In the genomic region with DNA sequence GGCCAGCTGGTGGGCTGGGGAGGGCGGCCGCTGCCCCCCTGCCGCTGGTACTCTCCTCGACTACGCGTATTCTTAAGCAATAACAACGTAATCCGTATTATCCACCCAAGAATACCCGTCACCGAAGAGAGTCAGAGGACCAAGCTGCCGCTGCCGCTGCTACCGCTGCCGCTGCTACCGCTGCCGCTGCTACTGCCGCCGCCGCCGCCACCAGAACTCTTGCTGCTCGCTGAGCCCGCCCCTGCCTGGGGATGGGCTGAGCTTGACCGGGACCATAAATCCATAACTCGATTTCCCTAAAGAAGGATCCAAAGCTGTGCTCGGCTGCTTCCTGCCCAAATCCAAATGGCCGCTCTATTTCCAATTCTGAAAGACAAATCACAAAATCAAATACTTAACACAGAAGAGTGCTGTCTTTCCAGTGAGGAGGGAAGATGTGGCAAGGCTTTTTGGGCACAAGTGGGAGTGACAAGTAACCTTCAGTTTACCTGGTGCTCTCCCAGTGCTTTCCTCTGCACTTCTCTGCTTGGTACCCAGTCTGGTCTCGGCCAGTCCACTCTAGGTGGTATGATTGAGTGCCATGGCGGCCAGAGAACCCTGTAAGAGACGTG, we compare ENCODE assay signal across 8 cellular contexts.
DNase-seq lines count a peak whose midpoint lies in the region; ATAC-seq, FAIRE-seq and TF ChIP-seq lines count a peak whose summit lies in the region.

No MANE protein-coding gene starts in this region.

- WGBS in trophoblast cell (ENCODE audit: extremely low coverage, insufficient coverage, insufficient read length) = no CpG with 5 or more reads among the region's 29 CpGs

- peak overlapping the region; percentile 87 for H2AFZ ChIP-seq in trophoblast cell (ENCODE audit: insufficient read depth, low read length, poor library complexity)

- H3K4ac ChIP-seq in trophoblast cell (ENCODE audit: low read depth, low read length) = no peak overlapping the region

- TF ChIP-seq POLR2A in GM12891 (IDR thresholded peaks at IDR 0.05; ENCODE audit: low read depth, low read length) = no peak

- H3K4me3 ChIP-seq in fibroblast of mammary gland (ENCODE audit: control insufficient read depth, low read depth, low read length) (peak overlapping the region; percentile 62), trophoblast cell (ENCODE audit: low read depth, low read length) (peak overlapping the region; percentile 58)

- no peak overlapping the region for H4K91ac ChIP-seq in trophoblast cell (ENCODE audit: low read depth, low read length)

- TF ChIP-seq CTCF in WTC11 (IDR thresholded peaks at IDR 0.05) (no peak), fibroblast of mammary gland (conservative IDR thresholded peaks at IDR 0.05; ENCODE audit: control insufficient read depth, insufficient read depth, low read depth, low read length) (no peak)

- peak overlapping the region; percentile 69 for H3K4me3 Mint-ChIP-seq in WTC11

- no peak overlapping the region for H2BK5ac ChIP-seq in trophoblast cell (ENCODE audit: low read depth, low read length, poor library complexity)

- H3K9me3 ChIP-seq in trophoblast cell (ENCODE audit: insufficient read depth, low read depth, low read length) = peaks cover 2% of the 10 kb centered on the region

- no peak overlapping the region for H3K18ac ChIP-seq in trophoblast cell (ENCODE audit: low read length)

- no peak overlapping the region for H3K27ac Mint-ChIP-seq in WTC11

- peak; percentile 61 for DNase-seq in activated CD8-positive, alpha-beta memory T cell treated with anti-CD3 and anti-CD28 coated beads for 24 hours
- DNase-seq in activated CD8-positive, alpha-beta memory T cell treated with anti-CD3 and anti-CD28 coated beads, Interleukin-2, amount 50 U/mL, for 4 hours = no peak
- DNase-seq in WTC11 (ENCODE audit: low spot score) = peak; percentile 43
- peak; percentile 48 for DNase-seq in fibroblast of mammary gland (ENCODE audit: low read depth)
- DNase-seq in trophoblast cell = no peak
- DNase-seq in GM12891 (ENCODE audit: insufficient read length, low spot score) = no peak
- no peak for DNase-seq in GDM1 (lab: John Stamatoyannopoulos, UW)

- H3K9ac ChIP-seq in trophoblast cell (ENCODE audit: low read length) = no peak overlapping the region

- H3K23ac ChIP-seq in trophoblast cell (ENCODE audit: low read length) = no peak overlapping the region

- H3K4me1 Mint-ChIP-seq in WTC11 = peaks cover 33% of the 10 kb centered on the region

- H3K27me3 ChIP-seq in trophoblast cell (ENCODE audit: insufficient read depth, low read length) = peaks cover 38% of the 10 kb centered on the region

- H3K4me2 ChIP-seq in trophoblast cell (ENCODE audit: low read length) = peak overlapping the region; percentile 88

- ATAC-seq in WTC11 (peak; percentile 54), GM21367 (IDR thresholded peaks at IDR 0.05; ENCODE audit: unreplicated experiment) (no peak)

- H3K79me2 ChIP-seq in trophoblast cell (ENCODE audit: control insufficient read depth, insufficient read depth, low read length, poor library complexity) = no peaks in the 10 kb centered on the region

- no peak overlapping the region for H2BK12ac ChIP-seq in trophoblast cell (ENCODE audit: low read length)

- no peak overlapping the region for H3K27ac ChIP-seq in trophoblast cell (ENCODE audit: low read depth, low read length)

- no peaks in the 10 kb centered on the region for H3K36me3 Mint-ChIP-seq in WTC11

- FAIRE-seq in GM12891 (lab: Jason Lieb, UNC) = no peak

- peaks cover 0 to 5% of the 10 kb centered on the region in 2 experiments for H3K4me1 ChIP-seq in trophoblast cell (ENCODE audit: control insufficient read depth in 1 of 2, insufficient read depth in 2 of 2, low read length in 2 of 2)

- no peak overlapping the region for H3K14ac ChIP-seq in trophoblast cell (ENCODE audit: low read length)

- no peak overlapping the region for H2AK5ac ChIP-seq in trophoblast cell (ENCODE audit: low read length)

- no peak overlapping the region for H4K8ac ChIP-seq in trophoblast cell (ENCODE audit: low read depth, low read length)

- H3K79me1 ChIP-seq in trophoblast cell (ENCODE audit: low read length) = no peaks in the 10 kb centered on the region

- no peaks in the 10 kb centered on the region for H3K9me3 Mint-ChIP-seq in WTC11

- peaks cover 88% of the 10 kb centered on the region for H3K27me3 Mint-ChIP-seq in WTC11 (ENCODE audit: low read depth)

- H2BK120ac ChIP-seq in trophoblast cell (ENCODE audit: insufficient read depth, low read length, poor library complexity) = no peak overlapping the region

- H4K12ac ChIP-seq in trophoblast cell (ENCODE audit: low read depth, low read length) = no peak overlapping the region

- no peaks in the 10 kb centered on the region for H3K36me3 ChIP-seq in trophoblast cell (ENCODE audit: control insufficient read depth in 1 of 2, insufficient read depth in 2 of 2, low read length in 2 of 2)

- CTCF ChIA-PET in WTC11 (lab: Charles Lee) = interaction anchor here (0.9 kb wide), 1 partner anchor 422 kb away, joined by 3 read pairs; no protein-coding TSS in a partner anchor

- POLR2A ChIA-PET in WTC11 (lab: Charles Lee) = no interaction called here

TF ChIP-seq in WTC11, 78 proteins besides CTCF, POLR2A, EP300 and RAD21:
- TF ChIP-seq JUN (CRISPR knock-in tag; IDR thresholded peaks at IDR 0.05) = no peak

TF ChIP-seq in GM12891, 5 proteins besides CTCF, POLR2A, EP300 and RAD21:
- TF ChIP-seq SPI1 (IDR thresholded peaks at IDR 0.05; ENCODE audit: low read depth, low read length) (no peak), TAF1 (IDR thresholded peaks at IDR 0.05; ENCODE audit: low read depth, low read length) (no peak), POU2F2 (IDR thresholded peaks at IDR 0.05; ENCODE audit: low read depth, low read length) (no peak), POLR2AphosphoS5 (IDR thresholded peaks at IDR 0.05; ENCODE audit: low read depth, low read length) (no peak), PAX5 (IDR thresholded peaks at IDR 0.05; ENCODE audit: insufficient read depth, low read length, severe bottlenecking) (no peak)

Comparison
In these comparisons a context has a peak if more than half of its experiments do, and no peak if none do; other contexts are left out.
1. DNase-seq: peak in activated CD8-positive, alpha-beta memory T cell treated with anti-CD3 and anti-CD28 coated beads for 24 hours (single experiment), WTC11 (single experiment) and fibroblast of mammary gland (single experiment); none in activated CD8-positive, alpha-beta memory T cell treated with anti-CD3 and anti-CD28 coated beads, Interleukin-2, amount 50 U/mL, for 4 hours (single experiment), trophoblast cell (0 of 2), GM12891 (single experiment) and GDM1 (single experiment).